In the genomic region with DNA sequence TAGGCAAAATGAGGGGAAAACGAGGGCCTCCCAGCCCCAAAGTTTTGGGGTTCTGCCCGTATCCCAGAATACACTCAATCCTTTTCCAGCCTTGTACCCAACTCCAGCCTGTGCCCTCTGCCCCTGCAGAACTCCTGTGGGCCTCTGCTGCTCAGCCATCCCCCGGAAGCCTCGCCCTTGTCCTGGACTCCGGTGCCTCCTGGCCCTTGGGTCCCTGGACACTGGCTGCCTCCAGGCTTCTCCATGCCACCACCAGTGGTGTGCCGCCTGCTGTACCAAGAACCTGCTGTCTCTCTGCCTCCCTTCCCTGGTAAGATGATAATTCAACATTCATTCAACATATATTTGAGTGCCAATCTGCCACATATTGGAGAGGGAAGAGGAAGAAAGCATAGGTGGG, we compare ENCODE assay signal across 35 cellular contexts. TPM values are rescaled to one million over a fixed set of nuclear protein-coding genes. Genes with fewer than 3 reads are reported as not detected.
"Had no signal": no experiment of that assay in that cellular context is flagged by ENCODE, and none has a peak within 500 bp of the region (broad histone marks: within the 10 kb centered on the region; RNA-seq: fewer than 3 reads in every experiment).

No MANE protein-coding gene starts in this region.

- H3K4me3 ChIP-seq: colonic mucosa, gastrocnemius medialis, hepatocyte, left ventricle myocardium inferior, lower lobe of right lung, prostate gland, right atrium auricular region, smooth muscle cell, suprapubic skin, transverse colon, vagina had no signal

- H3K36me3 ChIP-seq: colonic mucosa, gastrocnemius medialis, left ventricle myocardium inferior, lower lobe of right lung, neutrophil, prostate gland, right atrium auricular region, suprapubic skin, transverse colon, vagina had no signal

- H3K9ac ChIP-seq: parathyroid adenoma had no signal

- H3K27ac Mint-ChIP-seq: dendritic cell treated with granulocyte-macrophage colony-stimulating factor and Interleukin-4, amounts not matched to agents 40 ng/mL and 50 ng/mL, for 4 days; endodermal cell; natural killer cell; stimulated activated naive CD8-positive, alpha-beta T cell treated with anti-CD3 and anti-CD28 coated beads, Interleukin-15, amount 100 ng/mL, for 72 hours had no signal

- H3K27me3 ChIP-seq: right atrium auricular region, vagina had no signal

- H2AFZ ChIP-seq: hepatocyte, parathyroid adenoma had no signal

- DNase-seq: colonic mucosa; effector CD8-positive, alpha-beta T cell; endodermal cell; foreskin fibroblast; gastrocnemius medialis; head of caudate nucleus; kidney glomerular epithelial cell; left colon; left ventricle myocardium inferior; lower lobe of right lung; natural killer cell; stimulated activated CD4-positive, alpha-beta T cell treated with anti-CD3 and anti-CD28 coated beads, Interleukin-12 subunit alpha, Interleukin-12 subunit beta, amount 100 ng/mL, for 4 hours; stimulated activated CD4-positive, alpha-beta T cell treated with anti-CD3 and anti-CD28 coated beads, Interleukin-1b, Interleukin-23, amount 100 ng/mL, for 48 hours; stimulated activated CD4-positive, alpha-beta T cell treated with anti-CD3 and anti-CD28 coated beads, Interleukin-4, amount 100 ng/mL, for 24 hours; stimulated activated naive CD4-positive, alpha-beta T cell; stimulated activated naive CD8-positive, alpha-beta T cell treated with anti-CD3 and anti-CD28 coated beads, Interleukin-15, amount 100 ng/mL, for 72 hours; transverse colon had no signal

- H3K4me3 Mint-ChIP-seq: dendritic cell treated with granulocyte-macrophage colony-stimulating factor and Interleukin-4, amounts not matched to agents 40 ng/mL and 50 ng/mL, for 4 days; endodermal cell; natural killer cell; stimulated activated naive CD8-positive, alpha-beta T cell treated with anti-CD3 and anti-CD28 coated beads, Interleukin-15, amount 100 ng/mL, for 72 hours had no signal

- H3K4me1 Mint-ChIP-seq: natural killer cell; stimulated activated naive CD8-positive, alpha-beta T cell treated with anti-CD3 and anti-CD28 coated beads, Interleukin-15, amount 100 ng/mL, for 72 hours had no signal

- H3K4me2 ChIP-seq: hepatocyte, smooth muscle cell had no signal

- ATAC-seq: gastrocnemius medialis; left colon; lower lobe of right lung; natural killer cell; sciatic nerve; stimulated activated naive CD8-positive, alpha-beta T cell treated with anti-CD3 and anti-CD28 coated beads, Interleukin-15, amount 100 ng/mL, for 72 hours had no signal

- H3K79me2 ChIP-seq: hepatocyte, parathyroid adenoma had no signal

- H3K4me1 ChIP-seq: colonic mucosa, gastrocnemius medialis, left ventricle myocardium inferior, lower lobe of right lung, parathyroid adenoma, prostate gland, right atrium auricular region, suprapubic skin, transverse colon, vagina had no signal

- H3K27ac ChIP-seq: colonic mucosa, epithelial cell of prostate, gastrocnemius medialis, hepatocyte, left ventricle myocardium inferior, lower lobe of right lung, neutrophil, parathyroid adenoma, prostate gland, right atrium auricular region, suprapubic skin, transverse colon, vagina had no signal

- H3K36me3 Mint-ChIP-seq: natural killer cell had no signal

- H3K9me3 Mint-ChIP-seq: stimulated activated naive CD8-positive, alpha-beta T cell treated with anti-CD3 and anti-CD28 coated beads, Interleukin-15, amount 100 ng/mL, for 72 hours had no signal

- H3K9me3 ChIP-seq: colonic mucosa, gastrocnemius medialis, left ventricle myocardium inferior, lower lobe of right lung, neutrophil, prostate gland, right atrium auricular region, suprapubic skin, transverse colon, vagina had no signal

RNA-seq across cellular contexts. Expression of a gene that starts 3.8 kb away (rescaled TPM):
- total RNA-seq: cerebellum, colonic mucosa, endodermal cell, esophagus mucosa, gastrocnemius medialis, glomerular endothelial cell, hepatocyte, left colon, left ventricle myocardium inferior, lower lobe of right lung, mesenteric fat pad, natural killer cell, osteoblast, right atrium auricular region, sciatic nerve, smooth muscle cell, suprapubic skin, transverse colon, ureter, vagina had no signal
- polyA plus RNA-seq: hepatocyte, neural cell, smooth muscle cell had no signal

RNA-seq across cellular contexts. Expression of a gene that starts 4.2 kb away (rescaled TPM):
- total RNA-seq: cerebellum, colonic mucosa, endodermal cell, esophagus mucosa, gastrocnemius medialis, glomerular endothelial cell, hepatocyte, left colon, left ventricle myocardium inferior, lower lobe of right lung, mesenteric fat pad, natural killer cell, osteoblast, right atrium auricular region, sciatic nerve, smooth muscle cell, suprapubic skin, transverse colon, ureter, vagina had no signal
- polyA plus RNA-seq: hepatocyte, neural cell, smooth muscle cell had no signal

RNA-seq across cellular contexts. Expression of a gene that starts 28.4 kb away (rescaled TPM):
- total RNA-seq: cerebellum, endodermal cell, left ventricle myocardium inferior, smooth muscle cell, vagina had no signal
- polyA plus RNA-seq: neural cell had no signal
